3 cellular contexts compared by ENCODE assay signal in genomic region chr7:143264196-143264568, GRCh38. TPM values are rescaled to one million over a fixed set of nuclear protein-coding genes. Genes with fewer than 3 reads are reported as not detected.
A peak's percentile ranks its signal among the peaks of the same experiment; 100 is the strongest.
DNase-seq lines count a peak whose midpoint lies in the region.
"Not testable (repeated sequence)": the region's sequence is repeated elsewhere in the genome, so short reads cannot be mapped to it uniquely, and the experiment has no call there.
"Had no signal": no experiment of that assay in that cellular context is flagged by ENCODE, and none has a peak within 500 bp of the region (broad histone marks: within the 10 kb centered on the region; RNA-seq: fewer than 3 reads in every experiment).

No MANE protein-coding gene starts in this region.

- intact Hi-C loops in activated naive CD4-positive, alpha-beta T cell treated with anti-CD3 and anti-CD28 coated beads for 36 hours (cut with micrococcal nuclease) = loop anchor here (10.0 kb wide), 1 partner anchor 1571 kb away; the partner anchor contains the start of gene TPK1

- H3K4me3 Mint-ChIP-seq in activated naive CD4-positive, alpha-beta T cell treated with anti-CD3 and anti-CD28 coated beads for 36 hours = peak overlapping the region; percentile 96

- CTCF ChIA-PET in activated naive CD4-positive, alpha-beta T cell treated with anti-CD3 and anti-CD28 coated beads for 36 hours (lab: Charles Lee) = interaction anchor here (1.3 to 1.8 kb wide), 5 partner anchors 23 to 37 kb away, joined by 3 to 9 read pairs (median 4); partner anchors contain the start of gene CASP2

- not testable (repeated sequence) for H3K27me3 Mint-ChIP-seq in activated naive CD4-positive, alpha-beta T cell treated with anti-CD3 and anti-CD28 coated beads for 36 hours (ENCODE audit: low read depth)

- peaks cover 52% of the 10 kb centered on the region for H3K4me1 Mint-ChIP-seq in activated naive CD4-positive, alpha-beta T cell treated with anti-CD3 and anti-CD28 coated beads for 36 hours (ENCODE audit: low read depth)

- H3K36me3 Mint-ChIP-seq in activated naive CD4-positive, alpha-beta T cell treated with anti-CD3 and anti-CD28 coated beads for 36 hours (ENCODE audit: low read depth) = peaks cover 45% of the 10 kb centered on the region

- H3K9me3 Mint-ChIP-seq in activated naive CD4-positive, alpha-beta T cell treated with anti-CD3 and anti-CD28 coated beads for 36 hours = not testable (repeated sequence)

- H3K27ac Mint-ChIP-seq in activated naive CD4-positive, alpha-beta T cell treated with anti-CD3 and anti-CD28 coated beads for 36 hours = peak overlapping the region; percentile 96

- peak overlapping the region; percentile 90 for H3K4me3 ChIP-seq in skeletal muscle cell (ENCODE audit: low read depth, low read length)

- not testable (repeated sequence) for DNase-seq in activated naive CD4-positive, alpha-beta T cell treated with anti-CD3 and anti-CD28 coated beads for 36 hours; skeletal muscle cell (ENCODE audit: low read depth)

RNA-seq across cellular contexts. Expression of gene GSTK1, which starts 0.9 kb away (rescaled TPM):
- 100 to 1,000 TPM; 186 to 187 TPM for total RNA-seq in activated naive CD4-positive, alpha-beta T cell treated with anti-CD3 and anti-CD28 coated beads for 36 hours

RNA-seq across cellular contexts. Expression of gene TMEM139, which starts 20.6 kb away (rescaled TPM):
- under 1 TPM; 0.64 to 0.74 TPM for total RNA-seq in activated naive CD4-positive, alpha-beta T cell treated with anti-CD3 and anti-CD28 coated beads for 36 hours

RNA-seq across cellular contexts. Expression of gene CASP2, which starts 24.0 kb away (rescaled TPM):
- 100 to 1,000 TPM; 116 to 124 TPM for total RNA-seq in activated naive CD4-positive, alpha-beta T cell treated with anti-CD3 and anti-CD28 coated beads for 36 hours

RNA-seq across cellular contexts. Expression of gene TAS2R40, which starts 42.3 kb away (rescaled TPM):
- total RNA-seq in activated naive CD4-positive, alpha-beta T cell treated with anti-CD3 and anti-CD28 coated beads for 36 hours = not detected
- total RNA-seq: ureter had no signal

RNA-seq across cellular contexts. Expression of gene CLCN1, which starts 51.7 kb away (rescaled TPM):
- not detected for total RNA-seq in activated naive CD4-positive, alpha-beta T cell treated with anti-CD3 and anti-CD28 coated beads for 36 hours
